Comparison of ENCODE assay signal across 8 cellular contexts in the genomic region with DNA sequence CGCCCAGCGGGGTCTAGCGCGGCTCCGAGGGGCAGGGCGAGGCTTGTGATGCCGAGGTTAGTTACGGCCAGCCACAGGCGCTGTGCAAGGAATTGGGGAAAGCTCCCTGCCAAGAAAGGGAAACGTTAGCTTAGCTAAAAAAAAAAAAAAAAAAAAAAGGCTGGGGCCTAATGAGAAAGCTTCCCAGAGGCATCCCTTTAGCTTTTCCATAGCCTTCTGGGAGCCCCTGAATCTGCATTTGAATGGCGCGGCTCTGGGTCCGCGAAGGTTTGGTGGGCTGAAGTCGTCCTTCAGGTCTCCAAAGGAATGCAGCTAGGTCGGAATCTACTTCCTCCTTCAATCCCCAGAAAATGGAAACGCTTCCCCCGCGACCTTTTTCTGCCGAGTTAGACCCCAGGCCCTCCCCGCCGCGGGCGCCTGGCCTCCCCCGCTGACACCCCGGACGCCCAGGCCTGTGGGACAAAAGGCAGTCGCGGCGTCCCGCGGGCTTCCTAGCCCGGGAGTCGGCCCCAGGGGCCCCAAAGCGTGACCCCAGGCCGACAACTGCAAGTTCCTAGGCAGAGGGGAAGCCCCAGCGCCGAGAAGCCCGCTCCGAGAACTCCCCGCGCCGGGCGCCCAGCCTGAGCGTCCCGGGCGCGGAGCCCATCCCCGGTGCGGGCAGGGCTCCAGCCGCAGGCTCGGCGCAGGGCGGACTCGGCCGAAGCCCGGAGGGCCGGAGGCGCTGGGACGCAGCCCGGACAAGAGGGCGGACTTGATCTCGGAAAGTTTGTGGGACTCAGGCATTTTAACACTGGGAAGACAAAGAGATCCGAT. TPM values are rescaled to one million over a fixed set of nuclear protein-coding genes. Genes with fewer than 3 reads are reported as not detected.
A peak's percentile ranks its signal among the peaks of the same experiment; 100 is the strongest.
DNase-seq lines count a peak whose midpoint lies in the region; ATAC-seq and TF ChIP-seq lines count a peak whose summit lies in the region.

No MANE protein-coding gene starts in this region.

- TSS peak; percentile 74 for BruUV-seq in Panc1 (replicated peaks; lab: Mats Ljungman, UMichigan)

- H3K36me3 ChIP-seq in Panc1 (ENCODE audit: control insufficient read depth, insufficient read depth, low read length) = peaks cover 14% of the 10 kb centered on the region; the same call in 1 of the 2 replicates
- H3K36me3 ChIP-seq in esophagus (ENCODE audit: control insufficient read depth in 2 of 2, insufficient read depth in 2 of 2, low read length in 1 of 2) = no peaks in the 10 kb centered on the region
- H3K36me3 ChIP-seq in mucosa of rectum (ENCODE audit: control insufficient read depth in 2 of 2, insufficient read depth in 2 of 2, low read length in 2 of 2) = no peaks in the 10 kb centered on the region

- in situ Hi-C loops in Panc1 (cut with HindIII; ENCODE audit: low pct_unique_long_range_greater_than_20kb, low sequenced_read_pairs) = no loop called here

- peak overlapping the region; percentile 83 to 89 for H3K9ac ChIP-seq in mucosa of rectum (ENCODE audit: low read depth in 1 of 2, low read length in 2 of 2)

- H3K27me3 ChIP-seq in Panc1 (ENCODE audit: control insufficient read depth, insufficient read depth, low read length) (no peaks in the 10 kb centered on the region), esophagus (ENCODE audit: control insufficient read depth in 1 of 2, insufficient read depth in 2 of 2, low read length in 2 of 2) (no peaks in the 10 kb centered on the region), mucosa of rectum (ENCODE audit: control insufficient read depth in 2 of 2, insufficient read depth in 2 of 2, low read length in 2 of 2) (no peaks in the 10 kb centered on the region)

- H3K9me3 ChIP-seq in Panc1 (ENCODE audit: control insufficient read depth, insufficient read depth, low read depth, low read length) = no peaks in the 10 kb centered on the region; the same call in 1 of the 2 replicates
- H3K9me3 ChIP-seq in esophagus (ENCODE audit: control insufficient read depth in 2 of 2, insufficient read depth in 1 of 2, low read depth in 1 of 2, low read length in 1 of 2) = no peaks in the 10 kb centered on the region
- H3K9me3 ChIP-seq in mucosa of rectum (ENCODE audit: control insufficient read depth in 2 of 2, low read length in 2 of 2) = peaks cover 0 to 2% of the 10 kb centered on the region in 2 donors

- POLR2A ChIA-PET in Panc1 (lab: Charles Lee) = interaction anchor here (0.6 kb wide), 3 partner anchors 23 to 308 kb away, joined by 4 to 10 read pairs (median 4); no protein-coding TSS in a partner anchor

- 0 out of 2 replicates have a peak, but pooled peaks have one; percentile 4 for ATAC-seq in Panc1

- WGBS in esophagus, 2 donors = 2% methylated on average over 64 of the region's 64 CpGs

- H3K4me3 ChIP-seq in Panc1 (ENCODE audit: low read depth in 2 of 2, low read length in 2 of 2) (peak overlapping the region; percentile 88 to 93), esophagus (ENCODE audit: low read depth in 1 of 2, low read length in 2 of 2) (peak overlapping the region; percentile 83 to 84), mucosa of rectum (ENCODE audit: low read length in 2 of 2) (peak overlapping the region; percentile 77 to 83)

- intact Hi-C loops in Panc1 (cut with micrococcal nuclease; ENCODE audit: unreplicated experiment) = loop anchor here (5.0 to 10.0 kb wide), 2 partner anchors 52 to 221 kb away; no protein-coding TSS in a partner anchor

- H3K4me1 ChIP-seq in Panc1 (ENCODE audit: control insufficient read depth, insufficient read depth, low read length) (peaks cover 22% of the 10 kb centered on the region), esophagus (ENCODE audit: control insufficient read depth in 2 of 2, insufficient read depth in 2 of 2, low read length in 1 of 2) (no peaks in the 10 kb centered on the region), mucosa of rectum (ENCODE audit: control insufficient read depth in 2 of 2, insufficient read depth in 2 of 2, low read length in 2 of 2) (peaks cover 4 to 8% of the 10 kb centered on the region in 2 donors)

- TF ChIP-seq CTCF in Panc1 (IDR thresholded peaks at IDR 0.05) = no peak

- CTCF ChIA-PET in Panc1 (lab: Charles Lee) = no interaction called here

- peak overlapping the region; percentile 90 for H3K27ac ChIP-seq in Panc1 (ENCODE audit: low read length)
- H3K27ac ChIP-seq in esophagus (ENCODE audit: low read depth in 2 of 2, low read length in 1 of 2) = peak overlapping the region; percentile 88 to 89
- peak overlapping the region; percentile 87 to 93 for H3K27ac ChIP-seq in mucosa of rectum (ENCODE audit: low read depth in 2 of 2, low read length in 2 of 2)

- DNase-seq in GM04503 (ENCODE audit: low read depth) = peak; percentile 12
- no peak for DNase-seq in Panc1 (ENCODE audit: low read depth, low spot score)
- DNase-seq in LoVo (ENCODE audit: low spot score) = no peak
- no peak for DNase-seq in Kasumi-1 (lab: John Stamatoyannopoulos, UW)
- no peak for DNase-seq in activated CD4-positive, CD25-positive, alpha-beta regulatory T cell treated with anti-CD3 and anti-CD28 coated beads, Interleukin-2, amount 50 U/mL, for 72 hours
- DNase-seq in AML-193 (lab: John Stamatoyannopoulos, UW) = no peak

RNA-seq across cellular contexts. Expression of a gene that starts 0.6 kb away (rescaled TPM):
- 288 TPM for total RNA-seq in Panc1 (2021; ENCODE audit: unreplicated experiment)
- 203 TPM for polyA plus RNA-seq in Panc1 (2012; ENCODE audit: insufficient read length)
- 10 to 100 TPM; 11.5 to 21.0 TPM for polyA plus RNA-seq in esophagus
